Comparison of ENCODE assay signal across 17 cellular contexts in the genomic region with DNA sequence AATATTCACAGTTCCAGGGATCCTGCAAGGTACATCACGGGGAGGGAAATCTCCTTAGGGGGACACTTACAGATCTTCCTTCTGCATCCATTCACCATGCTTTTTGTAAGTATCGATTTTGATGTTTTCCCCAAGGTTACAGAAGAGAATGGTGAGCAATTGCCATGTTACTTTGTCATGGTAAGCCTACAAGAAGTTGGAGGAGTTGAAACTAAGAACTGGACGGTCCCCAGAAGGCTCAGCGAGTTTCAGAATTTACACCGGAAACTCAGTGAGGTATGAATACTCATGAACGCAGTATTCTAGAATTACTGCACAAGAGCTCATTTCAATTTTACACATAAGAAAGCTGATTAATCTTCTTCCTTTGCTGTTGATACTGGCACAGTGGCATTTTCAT. TPM values are rescaled to one million over a fixed set of nuclear protein-coding genes. Genes with fewer than 3 reads are reported as not detected.
DNase-seq lines count a peak whose midpoint lies in the region; ATAC-seq and TF ChIP-seq lines count a peak whose summit lies in the region.
"Had no signal": no experiment of that assay in that cellular context is flagged by ENCODE, and none has a peak within 500 bp of the region (broad histone marks: within the 10 kb centered on the region; RNA-seq: fewer than 3 reads in every experiment).

No MANE protein-coding gene starts in this region.

- no peaks in the 10 kb centered on the region for H3K27me3 Mint-ChIP-seq in stimulated activated naive CD8-positive, alpha-beta T cell treated with anti-CD3 and anti-CD28 coated beads, Interleukin-15, amount 100 ng/mL, for 72 hours
- H3K27me3 Mint-ChIP-seq: activated naive CD4-positive, alpha-beta T cell treated with anti-CD3 and anti-CD28 coated beads, Interleukin-2, amount 50 U/mL, for 24 hours had no signal

- no peaks in the 10 kb centered on the region for H3K9me3 Mint-ChIP-seq in stimulated activated naive CD8-positive, alpha-beta T cell treated with anti-CD3 and anti-CD28 coated beads, Interleukin-15, amount 100 ng/mL, for 72 hours
- H3K9me3 Mint-ChIP-seq: activated naive CD4-positive, alpha-beta T cell treated with anti-CD3 and anti-CD28 coated beads, Interleukin-2, amount 50 U/mL, for 24 hours had no signal

- no peaks in the 10 kb centered on the region for H3K9me3 ChIP-seq in colonic mucosa
- H3K9me3 ChIP-seq: transverse colon had no signal

- no peak overlapping the region for H3K4me3 Mint-ChIP-seq in stimulated activated naive CD8-positive, alpha-beta T cell treated with anti-CD3 and anti-CD28 coated beads, Interleukin-15, amount 100 ng/mL, for 72 hours
- H3K4me3 Mint-ChIP-seq: activated naive CD4-positive, alpha-beta T cell treated with anti-CD3 and anti-CD28 coated beads, Interleukin-2, amount 50 U/mL, for 24 hours; WTC11 had no signal

- no peaks in the 10 kb centered on the region for H3K4me1 ChIP-seq in colonic mucosa

- no peak for TF ChIP-seq CTCF in coronary artery (IDR thresholded peaks at IDR 0.05)
- no peak for TF ChIP-seq CTCF in colonic mucosa (IDR thresholded peaks at IDR 0.05)

- H3K4me1 Mint-ChIP-seq in stimulated activated naive CD8-positive, alpha-beta T cell treated with anti-CD3 and anti-CD28 coated beads, Interleukin-15, amount 100 ng/mL, for 72 hours, result peaks cover 36% of the 10 kb centered on the region

- H3K36me3 ChIP-seq in colonic mucosa, result no peaks in the 10 kb centered on the region

- H3K9ac ChIP-seq in colonic mucosa (ENCODE audit: low read depth in 2 of 2, low read length in 2 of 2), result no peak overlapping the region

- peak; percentile 61 for ATAC-seq in GM21737 (IDR thresholded peaks at IDR 0.05; ENCODE audit: unreplicated experiment)
- peak; percentile 48 for ATAC-seq in HG03378 (IDR thresholded peaks at IDR 0.05; ENCODE audit: unreplicated experiment)
- ATAC-seq in stimulated activated naive CD8-positive, alpha-beta T cell treated with anti-CD3 and anti-CD28 coated beads, Interleukin-15, amount 100 ng/mL, for 72 hours, result peak; percentile 43
- ATAC-seq: WTC11 had no signal

- peak; percentile 7 for DNase-seq in stimulated activated CD4-positive, alpha-beta T cell treated with anti-CD3 and anti-CD28 coated beads, Interleukin-1b, Interleukin-23, amount 100 ng/mL, for 48 hours
- DNase-seq in stimulated activated CD4-positive, alpha-beta T cell treated with anti-CD3 and anti-CD28 coated beads, Interleukin-4, amount 100 ng/mL, for 1 hour, result no peak
- DNase-seq in stimulated activated naive CD8-positive, alpha-beta T cell treated with anti-CD3 and anti-CD28 coated beads, Interleukin-15, amount 100 ng/mL, for 72 hours, result no peak
- DNase-seq in amygdala (lab: John Stamatoyannopoulos, UW), result no peak
- DNase-seq in coronary artery (ENCODE audit: low spot score), result no peak
- DNase-seq in colonic mucosa, result no peak
- DNase-seq: ACHN, dorsolateral prefrontal cortex, KBM-7, left ventricle myocardium inferior, NCI-H446, Right ventricle myocardium superior, transverse colon had no signal

- H3K27ac ChIP-seq in coronary artery, result no peak overlapping the region
- no peak overlapping the region for H3K27ac ChIP-seq in colonic mucosa
- H3K27ac ChIP-seq: dorsolateral prefrontal cortex, left ventricle myocardium inferior, transverse colon had no signal

- H3K4me3 ChIP-seq in coronary artery, result no peak overlapping the region
- H3K4me3 ChIP-seq in colonic mucosa, result no peak overlapping the region
- H3K4me3 ChIP-seq: dorsolateral prefrontal cortex, left ventricle myocardium inferior, transverse colon had no signal

- H3K27ac Mint-ChIP-seq in stimulated activated naive CD8-positive, alpha-beta T cell treated with anti-CD3 and anti-CD28 coated beads, Interleukin-15, amount 100 ng/mL, for 72 hours, result no peak overlapping the region
- H3K27ac Mint-ChIP-seq: activated naive CD4-positive, alpha-beta T cell treated with anti-CD3 and anti-CD28 coated beads, Interleukin-2, amount 50 U/mL, for 24 hours; WTC11 had no signal

- intact Hi-C loops in colonic mucosa (cut with DNase I), result no loop called here

- H3K27me3 ChIP-seq in colonic mucosa, result no peaks in the 10 kb centered on the region
- H3K27me3 ChIP-seq: dorsolateral prefrontal cortex, transverse colon had no signal

RNA-seq across cellular contexts. Expression of a gene that starts 53.9 kb away (rescaled TPM):
- under 1 TPM; 0.30 to 0.42 TPM for total RNA-seq in colonic mucosa

RNA-seq across cellular contexts. Expression of a gene that starts 54.8 kb away (rescaled TPM):
- total RNA-seq in colonic mucosa, result 10 to 100 TPM; 12.7 to 17.3 TPM
